ENCODE assay signal across 33 cellular contexts in the genomic region with DNA sequence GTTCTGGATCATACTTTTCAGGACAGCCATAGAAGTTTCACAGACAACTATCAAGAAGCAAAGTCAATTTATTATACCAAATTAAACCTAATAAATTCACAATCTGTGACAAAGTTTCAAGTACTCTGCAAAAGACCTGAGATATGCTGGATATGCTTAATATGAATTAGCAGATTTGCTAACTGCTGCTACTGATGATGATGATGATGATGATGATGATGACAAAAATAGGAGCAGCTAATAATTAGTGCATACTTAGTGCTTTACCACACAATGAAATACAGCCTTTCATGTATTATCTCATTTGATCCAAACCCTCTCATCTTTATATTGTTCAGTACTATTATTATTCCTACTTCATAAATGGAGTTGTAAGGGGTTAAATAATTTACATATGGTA.
A peak's percentile ranks its signal among the peaks of the same experiment; 100 is the strongest.
DNase-seq lines count a peak whose midpoint lies in the region; ATAC-seq, FAIRE-seq and TF ChIP-seq lines count a peak whose summit lies in the region.
"Had no signal": no experiment of that assay in that cellular context is flagged by ENCODE, and none has a peak within 500 bp of the region (broad histone marks: within the 10 kb centered on the region; RNA-seq: fewer than 3 reads in every experiment).

No MANE protein-coding gene starts in this region.

- FAIRE-seq in HepG2 (lab: Jason Lieb, UNC): no peak
- FAIRE-seq: A204.1, D721Med had no signal

- in situ Hi-C loops in HepG2 (cut with HindIII; ENCODE audit: extremely low pct_ligation_motif_present, low pct_unique_long_range_greater_than_20kb): no loop called here

- no peak overlapping the region for H3K4me2 ChIP-seq in HepG2 (ENCODE audit: low read depth, low read length)
- H3K4me2 ChIP-seq: A549; BLaER1; BLaER1 treated with 17β-estradiol and CSF1 and Interleukin-3, amounts not matched to agents 10 nM and 100 nM had no signal

- H3K4me1 ChIP-seq in HepG2 (ENCODE audit: insufficient read depth, low read length) (no peaks in the 10 kb centered on the region), right lobe of liver (no peaks in the 10 kb centered on the region), HEK293 (ENCODE audit: control insufficient read depth, insufficient read depth, low read length) (no peaks in the 10 kb centered on the region)
- H3K4me1 ChIP-seq: BE2C; BLaER1; BLaER1 treated with 17β-estradiol and CSF1 and Interleukin-3, amounts not matched to agents 10 nM and 100 nM; Caco-2 had no signal

- no peaks in the 10 kb centered on the region for H4K20me1 ChIP-seq in HepG2 (ENCODE audit: insufficient read depth, low read length)
- H4K20me1 ChIP-seq: BLaER1; BLaER1 treated with 17β-estradiol and CSF1 and Interleukin-3, amounts not matched to agents 10 nM and 100 nM had no signal

- no peak for TF ChIP-seq POLR2A in HepG2 (IDR thresholded peaks at IDR 0.05; ENCODE audit: insufficient read depth in 1 of 2, low read depth in 2 of 2, low read length in 2 of 2)
- TF ChIP-seq POLR2A in right lobe of liver (IDR thresholded peaks at IDR 0.05): no peak

- H3K9ac ChIP-seq in HepG2 (ENCODE audit: insufficient read depth, low read depth, low read length): no peak overlapping the region
- H3K9ac ChIP-seq: BLaER1; BLaER1 treated with 17β-estradiol and CSF1 and Interleukin-3, amounts not matched to agents 10 nM and 100 nM had no signal

- TF ChIP-seq EP300 in HepG2 (IDR thresholded peaks at IDR 0.05; ENCODE audit: low read depth in 2 of 2, low read length in 2 of 2) (no peak), HepG2 (CRISPR knock-in tag; IDR thresholded peaks at IDR 0.05; ENCODE audit: borderline replicate concordance) (no peak)

- no peaks in the 10 kb centered on the region for H3K36me3 ChIP-seq in HepG2 (replicated peaks in 1 of 2; ENCODE audit: control insufficient read depth in 1 of 2, insufficient read depth in 2 of 2, low read length in 2 of 2)
- H3K36me3 ChIP-seq in right lobe of liver: no peaks in the 10 kb centered on the region
- H3K36me3 ChIP-seq in HEK293 (ENCODE audit: control insufficient read depth in 2 of 2, insufficient read depth in 1 of 2, low read length in 2 of 2): no peaks in the 10 kb centered on the region
- H3K36me3 ChIP-seq: BE2C; BLaER1; BLaER1 treated with 17β-estradiol and CSF1 and Interleukin-3, amounts not matched to agents 10 nM and 100 nM had no signal

- CTCF ChIA-PET in HepG2 (lab: Yijun Ruan, JAX; ENCODE audit: low intra/inter-chr PET ratio, low total read pairs) (no interaction called here), HEK293 (lab: Yijun Ruan, JAX) (no interaction called here)

- no peak for TF ChIP-seq RAD21 in HepG2 (CRISPR knock-in tag; IDR thresholded peaks at IDR 0.05)

- no peaks in the 10 kb centered on the region for H3K27me3 Mint-ChIP-seq in endothelial cell (ENCODE audit: unreplicated experiment)
- H3K27me3 Mint-ChIP-seq: B cell; CD4-positive, alpha-beta memory T cell; CD4-positive, alpha-beta T cell; CD4-positive, CD25-positive, alpha-beta regulatory T cell; CD8-positive, alpha-beta memory T cell had no signal

- no peak for TF ChIP-seq CTCF in HepG2 (CRISPR knock-in tag; IDR thresholded peaks at IDR 0.05)
- TF ChIP-seq CTCF in right lobe of liver (IDR thresholded peaks at IDR 0.05): no peak
- no peak for TF ChIP-seq CTCF in HEK293 (tag by site-specific recombination; IDR thresholded peaks at IDR 0.05)
- no peak for TF ChIP-seq CTCF in endothelial cell (IDR thresholded peaks at IDR 0.05; ENCODE audit: unreplicated experiment)

- H3K4me1 Mint-ChIP-seq in endothelial cell (ENCODE audit: unreplicated experiment): no peaks in the 10 kb centered on the region
- H3K4me1 Mint-ChIP-seq: B cell; CD14-positive monocyte; CD4-positive, alpha-beta memory T cell; CD8-positive, alpha-beta memory T cell had no signal

- POLR2A ChIA-PET in HepG2 (lab: Yijun Ruan, JAX): no interaction called here
- POLR2A ChIA-PET in HEK293 (lab: Yijun Ruan, JAX): no interaction called here

- H3K27me3 ChIP-seq in HepG2 (ENCODE audit: control insufficient read depth in 1 of 2, insufficient read depth in 2 of 2, low read length in 2 of 2) (no peaks in the 10 kb centered on the region), right lobe of liver (no peaks in the 10 kb centered on the region)
- H3K27me3 ChIP-seq: BE2C; BLaER1; BLaER1 treated with 17β-estradiol and CSF1 and Interleukin-3, amounts not matched to agents 10 nM and 100 nM had no signal

- H2AFZ ChIP-seq in HepG2 (ENCODE audit: low read length): no peak overlapping the region

- no peak overlapping the region for H3K27ac ChIP-seq in HepG2 (ENCODE audit: extremely low read length, insufficient read depth, low read length)
- H3K27ac ChIP-seq in right lobe of liver: no peak overlapping the region
- H3K27ac ChIP-seq in HEK293 (ENCODE audit: extremely low read depth, low read depth, low read length): no peak overlapping the region
- H3K27ac ChIP-seq: 22Rv1; A549; BLaER1; BLaER1 treated with 17β-estradiol and CSF1 and Interleukin-3, amounts not matched to agents 10 nM and 100 nM; C4-2B had no signal

- no peak overlapping the region for H3K27ac Mint-ChIP-seq in endothelial cell (ENCODE audit: unreplicated experiment)
- H3K27ac Mint-ChIP-seq: B cell; CD14-positive monocyte; CD4-positive, alpha-beta memory T cell; CD4-positive, alpha-beta T cell; CD4-positive, CD25-positive, alpha-beta regulatory T cell; CD8-positive, alpha-beta memory T cell; CD8-positive, alpha-beta T cell had no signal

- H3K79me2 ChIP-seq in HepG2 (ENCODE audit: insufficient read depth, low read length): no peaks in the 10 kb centered on the region

- no peak for DNase-seq in HepG2 (ENCODE audit: low spot score)
- no peak for DNase-seq in right lobe of liver
- no peak for DNase-seq in endothelial cell (ENCODE audit: low spot score)
- DNase-seq: 8988T; ACHN; AML-193; BE2C; C1 segment of cervical spinal cord; Caco-2; Calu3; CD4-positive, alpha-beta memory T cell; CD4-positive, alpha-beta T cell; CD4-positive, CD25-positive, alpha-beta regulatory T cell; CD8-positive, alpha-beta memory T cell; CD8-positive, alpha-beta T cell; COR-L47; DMS 273 treated with DMSO at 0.1 percent for 48 hours; DMS153; DMS53; DMS79; DMS79 treated with DMSO at 0.1 percent for 48 hours; DND-41; EL had no signal

- peaks cover 3% of the 10 kb centered on the region for H3K36me3 Mint-ChIP-seq in endothelial cell (ENCODE audit: low read depth, unreplicated experiment)

- no peaks in the 10 kb centered on the region for H3K9me3 Mint-ChIP-seq in endothelial cell (ENCODE audit: unreplicated experiment)
- H3K9me3 Mint-ChIP-seq: CD4-positive, alpha-beta T cell; CD8-positive, alpha-beta T cell had no signal

- ATAC-seq in HepG2: no peak
- ATAC-seq in right lobe of liver: no peak
- ATAC-seq: A549; CD8-positive, alpha-beta T cell had no signal

- intact Hi-C loops in HepG2 (cut with micrococcal nuclease; ENCODE audit: unreplicated experiment) (no loop called here), right lobe of liver (cut with DNase I) (no loop called here)

- BruUV-seq in HepG2 (replicated peaks; lab: Mats Ljungman, UMichigan): no TSS peak

- H3K4me3 ChIP-seq in HepG2 (replicated peaks in 1 of 3; ENCODE audit: insufficient read depth in 1 of 3, low read depth in 2 of 3, low read length in 3 of 3) (no peak overlapping the region), right lobe of liver (no peak overlapping the region), HEK293 (ENCODE audit: low read depth, low read length) (no peak overlapping the region)
- H3K4me3 ChIP-seq: A549; BLaER1; BLaER1 treated with 17β-estradiol and CSF1 and Interleukin-3, amounts not matched to agents 10 nM and 100 nM had no signal

- H3K9me3 ChIP-seq in HepG2 (ENCODE audit: low read length) (no peaks in the 10 kb centered on the region), right lobe of liver (no peaks in the 10 kb centered on the region), HEK293 (ENCODE audit: control insufficient read depth, insufficient read depth, low read depth, low read length) (no peaks in the 10 kb centered on the region)
- H3K9me3 ChIP-seq: A549; BE2C; BLaER1; BLaER1 treated with 17β-estradiol and CSF1 and Interleukin-3, amounts not matched to agents 10 nM and 100 nM; Caco-2 had no signal

- no peak overlapping the region for H3K4me3 Mint-ChIP-seq in endothelial cell (ENCODE audit: unreplicated experiment)
- H3K4me3 Mint-ChIP-seq: B cell; CD14-positive monocyte; CD4-positive, alpha-beta memory T cell; CD4-positive, alpha-beta T cell; CD4-positive, CD25-positive, alpha-beta regulatory T cell; CD8-positive, alpha-beta memory T cell; CD8-positive, alpha-beta T cell had no signal

TF ChIP-seq in HepG2, 621 proteins besides CTCF, POLR2A, EP300 and RAD21:
- peak; percentile 74 for TF ChIP-seq CREB1 (IDR thresholded peaks at IDR 0.05)
- TF ChIP-seq CREB1 (CRISPR knock-in tag; IDR thresholded peaks at IDR 0.05): no peak
- TF ChIP-seq ASH2L (IDR thresholded peaks at IDR 0.05; ENCODE audit: insufficient read length, low read depth, low read length): no peak

TF ChIP-seq in HEK293, 187 proteins besides CTCF, POLR2A, EP300 and RAD21:
- no peak for TF ChIP-seq YY2 (tag by site-specific recombination; IDR thresholded peaks at IDR 0.05)
- peak; percentile 57 for TF ChIP-seq ZNF513 (tag by site-specific recombination; IDR thresholded peaks at IDR 0.05)

Comparison
In these comparisons a context has a peak if more than half of its experiments do, and no peak if none do; other contexts are left out.
1. Of the 63 proteins assayed by ChIP-seq in both HepG2 and HEK293: peak only in HepG2: none; only in HEK293: ZNF513; in both: none; in neither: 62.